In the genomic region with DNA sequence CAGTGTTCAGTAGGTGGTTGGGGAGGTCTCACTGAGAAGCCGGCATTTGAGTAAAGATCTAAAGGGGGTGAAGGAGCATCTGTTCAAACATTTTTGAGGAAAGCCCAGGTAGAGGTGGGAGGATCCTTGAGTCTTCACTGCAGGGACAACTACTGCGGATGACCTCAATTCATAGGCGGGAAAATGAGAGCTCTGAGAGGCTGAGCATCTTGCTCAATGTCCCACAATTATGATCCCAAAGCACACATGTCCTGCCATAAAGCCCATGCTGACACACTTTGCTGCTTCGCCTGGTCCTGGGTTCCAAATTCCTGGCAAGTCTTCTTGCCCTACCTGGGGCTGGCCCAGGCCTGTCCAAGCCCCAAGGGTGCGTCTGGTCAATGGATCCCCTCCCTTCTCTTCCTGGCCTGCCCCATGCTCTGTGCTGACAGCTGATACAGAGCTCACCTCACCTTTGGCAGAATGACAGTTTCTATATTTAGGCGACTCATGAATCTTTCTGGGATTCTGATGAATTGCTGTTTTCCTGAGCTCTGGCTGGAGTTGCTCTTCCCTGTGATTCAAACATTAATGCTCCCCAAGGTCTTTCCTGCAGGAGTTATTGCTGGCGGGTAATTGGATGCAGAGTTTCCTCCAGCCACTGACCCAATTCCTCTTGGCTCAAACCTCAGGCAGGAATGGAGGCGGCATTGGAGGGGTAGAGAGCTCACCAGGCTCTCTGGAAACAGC, we compare ENCODE assay signal across 25 cellular contexts.
DNase-seq lines count a peak whose midpoint lies in the region; ATAC-seq, FAIRE-seq and TF ChIP-seq lines count a peak whose summit lies in the region.
"Had no signal": no experiment of that assay in that cellular context is flagged by ENCODE, and none has a peak within 500 bp of the region (broad histone marks: within the 10 kb centered on the region; RNA-seq: fewer than 3 reads in every experiment).

No MANE protein-coding gene starts in this region.

- no peak for TF ChIP-seq RAD21 in SK-N-SH (IDR thresholded peaks at IDR 0.05; ENCODE audit: low read length)

- WGBS in SK-N-SH (ENCODE audit: low lambda C conversion rate) = 57% methylated on average over 8 of the region's 8 CpGs

- no peak overlapping the region for H2AFZ ChIP-seq in SK-N-SH (ENCODE audit: low read depth)

- CTCF ChIA-PET in SK-N-SH (lab: Yijun Ruan, JAX) = interaction anchor here (2.0 kb wide), 1 partner anchor 114 kb away, joined by 7 read pairs; no protein-coding TSS in a partner anchor

- no peaks in the 10 kb centered on the region for H3F3A ChIP-seq in SK-N-SH (replicated peaks; ENCODE audit: insufficient read depth)

- POLR2A ChIA-PET in SK-N-SH (lab: Yijun Ruan, JAX) = no interaction called here

- no peaks in the 10 kb centered on the region; a peak in 1 of 4 replicates for H3K4me1 ChIP-seq in SK-N-SH (ENCODE audit: control insufficient read depth in 1 of 2, insufficient read depth in 2 of 2, low read depth in 1 of 2, low read length in 1 of 2)
- H3K4me1 ChIP-seq: BLaER1, upper lobe of left lung had no signal

- peak; percentile 23 for FAIRE-seq in bronchial epithelial cell (lab: Jason Lieb, UNC)
- FAIRE-seq: endometrium had no signal

- no peak for ATAC-seq in SK-N-SH treated with all-trans-retinoic acid at 6 μM for 48 hours
- ATAC-seq in left cardiac atrium = peak; percentile 77 to 90
- ATAC-seq: left colon had no signal

- no peak overlapping the region for H3K27ac ChIP-seq in SK-N-SH (ENCODE audit: low read depth in 2 of 2, low read length in 1 of 2)
- H3K27ac ChIP-seq: BLaER1, coronary artery, HL-60, stomach, upper lobe of left lung had no signal

- intact Hi-C loops in left cardiac atrium (cut with DNase I) = no loop called here

- H3K36me3 ChIP-seq in SK-N-SH (replicated peaks in 1 of 2; ENCODE audit: control insufficient read depth in 1 of 2, insufficient read depth in 2 of 2, low read length in 1 of 2) (no peaks in the 10 kb centered on the region), bronchial epithelial cell (ENCODE audit: control insufficient read depth, insufficient read depth, low read length) (no peaks in the 10 kb centered on the region)
- H3K36me3 ChIP-seq: BLaER1, stomach, upper lobe of left lung had no signal

- DNase-seq in SK-N-SH (no peak), bronchial epithelial cell (ENCODE audit: low read depth) (peak; percentile 83), left cardiac atrium (no peak), stromal cell of bone marrow (ENCODE audit: low read depth) (peak; percentile 30), GOT3 (lab: John Stamatoyannopoulos, UW) (no peak)
- no peak for DNase-seq in stimulated activated CD4-positive, alpha-beta T cell treated with anti-CD3 and anti-CD28 coated beads, Interleukin-1b, Interleukin-23, amount 100 ng/mL, for 48 hours
- DNase-seq in activated naive CD4-positive, alpha-beta T cell (lab: John Stamatoyannopoulos, UW) = no peak
- DNase-seq: 8988T; activated CD4-positive, alpha-beta T cell treated with anti-CD3 and anti-CD28 coated beads for 4 hours; IMR-90; left colon; NCI-H1436 treated with DMSO at 0.1 percent for 48 hours; NCI-H524 treated with DMSO at 0.1 percent for 48 hours; nephron progenitor cell; SHP77 treated with DMSO at 0.1 percent for 48 hours; stimulated activated CD4-positive, alpha-beta T cell treated with anti-CD3 and anti-CD28 coated beads, Interleukin-4, amount 100 ng/mL, for 24 hours; stomach; T-helper 1 cell; upper lobe of left lung had no signal

- no peaks in the 10 kb centered on the region; the same call in 1 of the 2 replicates for H3K27me3 ChIP-seq in SK-N-SH (ENCODE audit: insufficient read depth)
- H3K27me3 ChIP-seq in bronchial epithelial cell (ENCODE audit: control insufficient read depth, insufficient read depth, low read length) = no peaks in the 10 kb centered on the region
- H3K27me3 ChIP-seq: BLaER1, upper lobe of left lung had no signal

- H3K9me3 ChIP-seq in SK-N-SH = no peaks in the 10 kb centered on the region
- H3K9me3 ChIP-seq: BLaER1, stomach, upper lobe of left lung had no signal

- H3K4me3 ChIP-seq in SK-N-SH (ENCODE audit: low read depth in 2 of 2, low read length in 1 of 2) (no peak overlapping the region), bronchial epithelial cell (ENCODE audit: low read depth, low read length) (no peak overlapping the region)
- H3K4me3 ChIP-seq: BLaER1, coronary artery, smooth muscle cell, stomach, upper lobe of left lung had no signal

- H3K9me2 ChIP-seq in SK-N-SH = no peaks in the 10 kb centered on the region

- no peak overlapping the region for H3K4me2 ChIP-seq in SK-N-SH
- H3K4me2 ChIP-seq: BLaER1, smooth muscle cell had no signal

- H3K9ac ChIP-seq in SK-N-SH = no peak overlapping the region
- H3K9ac ChIP-seq: BLaER1 had no signal

- H4K20me1 ChIP-seq in SK-N-SH (ENCODE audit: insufficient read depth) = no peaks in the 10 kb centered on the region

- H3K79me2 ChIP-seq in SK-N-SH (ENCODE audit: insufficient read depth) = no peaks in the 10 kb centered on the region

- no peak for TF ChIP-seq EP300 in SK-N-SH (IDR thresholded peaks at IDR 0.05; ENCODE audit: borderline replicate concordance in 1 of 2, low read depth in 1 of 2, low read length in 1 of 2)

- TF ChIP-seq CTCF in SK-N-SH (IDR thresholded peaks at IDR 0.05) (no peak), bronchial epithelial cell (IDR thresholded peaks at IDR 0.05; ENCODE audit: insufficient read depth, low read length, severe bottlenecking) (no peak)

TF ChIP-seq in SK-N-SH, 30 proteins besides CTCF, POLR2A, EP300 and RAD21:
- TF ChIP-seq, protein P1, sequence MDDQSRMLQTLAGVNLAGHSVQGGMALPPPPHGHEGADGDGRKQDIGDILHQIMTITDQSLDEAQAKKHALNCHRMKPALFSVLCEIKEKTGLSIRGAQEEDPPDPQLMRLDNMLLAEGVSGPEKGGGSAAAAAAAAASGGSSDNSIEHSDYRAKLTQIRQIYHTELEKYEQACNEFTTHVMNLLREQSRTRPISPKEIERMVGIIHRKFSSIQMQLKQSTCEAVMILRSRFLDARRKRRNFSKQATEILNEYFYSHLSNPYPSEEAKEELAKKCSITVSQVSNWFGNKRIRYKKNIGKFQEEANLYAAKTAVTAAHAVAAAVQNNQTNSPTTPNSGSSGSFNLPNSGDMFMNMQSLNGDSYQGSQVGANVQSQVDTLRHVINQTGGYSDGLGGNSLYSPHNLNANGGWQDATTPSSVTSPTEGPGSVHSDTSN (IDR thresholded peaks at IDR 0.05) = 0 out of 2 replicates have a peak, but pooled peaks have one; percentile 16
- TF ChIP-seq, protein P2, sequence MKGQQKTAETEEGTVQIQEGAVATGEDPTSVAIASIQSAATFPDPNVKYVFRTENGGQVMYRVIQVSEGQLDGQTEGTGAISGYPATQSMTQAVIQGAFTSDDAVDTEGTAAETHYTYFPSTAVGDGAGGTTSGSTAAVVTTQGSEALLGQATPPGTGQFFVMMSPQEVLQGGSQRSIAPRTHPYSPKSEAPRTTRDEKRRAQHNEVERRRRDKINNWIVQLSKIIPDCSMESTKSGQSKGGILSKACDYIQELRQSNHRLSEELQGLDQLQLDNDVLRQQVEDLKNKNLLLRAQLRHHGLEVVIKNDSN (IDR thresholded peaks at IDR 0.05; ENCODE audit: borderline replicate concordance, low read depth) = no peak
- no peak for TF ChIP-seq RFX5 (IDR thresholded peaks at IDR 0.05; ENCODE audit: low read length)

TF ChIP-seq in SK-N-SH treated with all-trans-retinoic acid at 6 μM for 48 hours, 23 proteins besides CTCF, POLR2A, EP300 and RAD21 (continues in another document):
- TF ChIP-seq, protein P3, sequence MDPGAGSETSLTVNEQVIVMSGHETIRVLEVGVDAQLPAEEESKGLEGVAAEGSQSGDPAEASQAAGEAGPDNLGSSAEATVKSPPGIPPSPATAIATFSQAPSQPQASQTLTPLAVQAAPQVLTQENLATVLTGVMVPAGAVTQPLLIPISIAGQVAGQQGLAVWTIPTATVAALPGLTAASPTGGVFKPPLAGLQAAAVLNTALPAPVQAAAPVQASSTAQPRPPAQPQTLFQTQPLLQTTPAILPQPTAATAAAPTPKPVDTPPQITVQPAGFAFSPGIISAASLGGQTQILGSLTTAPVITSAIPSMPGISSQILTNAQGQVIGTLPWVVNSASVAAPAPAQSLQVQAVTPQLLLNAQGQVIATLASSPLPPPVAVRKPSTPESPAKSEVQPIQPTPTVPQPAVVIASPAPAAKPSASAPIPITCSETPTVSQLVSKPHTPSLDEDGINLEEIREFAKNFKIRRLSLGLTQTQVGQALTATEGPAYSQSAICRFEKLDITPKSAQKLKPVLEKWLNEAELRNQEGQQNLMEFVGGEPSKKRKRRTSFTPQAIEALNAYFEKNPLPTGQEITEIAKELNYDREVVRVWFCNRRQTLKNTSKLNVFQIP (CRISPR knock-in tag; IDR thresholded peaks at IDR 0.05; ENCODE audit: borderline replicate concordance, low read depth) = no peak
- TF ChIP-seq ZC3H10 (CRISPR knock-in tag; IDR thresholded peaks at IDR 0.05) = no peak
- no peak for TF ChIP-seq RARB (CRISPR knock-in tag; IDR thresholded peaks at IDR 0.05)
- TF ChIP-seq ZFP30 (CRISPR knock-in tag; IDR thresholded peaks at IDR 0.05) = no peak
- TF ChIP-seq BACH2 (CRISPR knock-in tag; IDR thresholded peaks at IDR 0.05; ENCODE audit: borderline replicate concordance) = no peak
- TF ChIP-seq ARNTL (CRISPR knock-in tag; IDR thresholded peaks at IDR 0.05; ENCODE audit: borderline replicate concordance, low read depth) = no peak
- no peak for TF ChIP-seq ZNF70 (CRISPR knock-in tag; IDR thresholded peaks at IDR 0.05)
- no peak for TF ChIP-seq TCF4 (CRISPR knock-in tag; IDR thresholded peaks at IDR 0.05; ENCODE audit: borderline replicate concordance)
- TF ChIP-seq, protein P4, sequence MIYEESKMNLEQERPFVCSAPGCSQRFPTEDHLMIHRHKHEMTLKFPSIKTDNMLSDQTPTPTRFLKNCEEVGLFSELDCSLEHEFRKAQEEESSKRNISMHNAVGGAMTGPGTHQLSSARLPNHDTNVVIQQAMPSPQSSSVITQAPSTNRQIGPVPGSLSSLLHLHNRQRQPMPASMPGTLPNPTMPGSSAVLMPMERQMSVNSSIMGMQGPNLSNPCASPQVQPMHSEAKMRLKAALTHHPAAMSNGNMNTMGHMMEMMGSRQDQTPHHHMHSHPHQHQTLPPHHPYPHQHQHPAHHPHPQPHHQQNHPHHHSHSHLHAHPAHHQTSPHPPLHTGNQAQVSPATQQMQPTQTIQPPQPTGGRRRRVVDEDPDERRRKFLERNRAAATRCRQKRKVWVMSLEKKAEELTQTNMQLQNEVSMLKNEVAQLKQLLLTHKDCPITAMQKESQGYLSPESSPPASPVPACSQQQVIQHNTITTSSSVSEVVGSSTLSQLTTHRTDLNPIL (CRISPR knock-in tag; IDR thresholded peaks at IDR 0.05; ENCODE audit: low read depth) = no peak

Comparison
In these comparisons a context has a peak if more than half of its experiments do, and no peak if none do; other contexts are left out.
1. DNase-seq: peak in bronchial epithelial cell (single experiment) and stromal cell of bone marrow (single experiment); none in SK-N-SH (single experiment), left cardiac atrium (single experiment), stimulated activated CD4-positive, alpha-beta T cell treated with anti-CD3 and anti-CD28 coated beads, Interleukin-1b, Interleukin-23, amount 100 ng/mL, for 48 hours (single experiment), activated naive CD4-positive, alpha-beta T cell (0 of 4) and GOT3 (single experiment).